In genomic region chr10:6380478-6380877, GRCh38 we compare ENCODE assay signal across 7 cellular contexts.
DNase-seq lines count a peak whose midpoint lies in the region; ATAC-seq, FAIRE-seq and TF ChIP-seq lines count a peak whose summit lies in the region.
"Not testable (repeated sequence)": the region's sequence is repeated elsewhere in the genome, so short reads cannot be mapped to it uniquely, and the experiment has no call there.

No MANE protein-coding gene starts in this region.

- peaks cover 44% of the 10 kb centered on the region for H3K9me3 ChIP-seq in A549
- peaks cover 41 to 48% (median 42%) of the 10 kb centered on the region in 11 experiments for H3K9me3 ChIP-seq in BLaER1 treated with 17β-estradiol and CSF1 and Interleukin-3, amounts not matched to agents 10 nM and 100 nM (replicated peaks in 1 of 11)
- H3K9me3 ChIP-seq in endodermal cell (ENCODE audit: control insufficient read depth, low read length), result peaks cover 61% of the 10 kb centered on the region
- not testable (repeated sequence) for H3K9me3 ChIP-seq in esophagus muscularis mucosa, neutrophil

- POLR2A ChIA-PET in A549 (lab: Yijun Ruan, JAX); activated CD4-positive, alpha-beta T cell treated with anti-CD3 and anti-CD28 coated beads, Interleukin-2, amount 10 ng/mL, durations not matched to agents 7 days and 5 days (lab: Charles Lee): not testable (repeated sequence)

- H3K4me3 Mint-ChIP-seq in activated CD4-positive, alpha-beta T cell treated with anti-CD3 and anti-CD28 coated beads, Interleukin-2, amount 10 ng/mL, durations not matched to agents 7 days and 5 days; activated naive CD8-positive, alpha-beta T cell; endodermal cell: not testable (repeated sequence)

- not testable (repeated sequence) for TF ChIP-seq CTCF in A549 (IDR thresholded peaks at IDR 0.05); endodermal cell (conservative IDR thresholded peaks at IDR 0.05); esophagus muscularis mucosa (IDR thresholded peaks at IDR 0.05); neutrophil (IDR thresholded peaks at IDR 0.05)

- TF ChIP-seq EP300 in A549 (IDR thresholded peaks at IDR 0.05); esophagus muscularis mucosa (IDR thresholded peaks at IDR 0.05): not testable (repeated sequence)

- not testable (repeated sequence) for TF ChIP-seq RAD21 in A549 (conservative IDR thresholded peaks at IDR 0.05 in 1 of 2, IDR thresholded peaks at IDR 0.05 in 1 of 2)

- H3K9ac ChIP-seq in BLaER1 treated with 17β-estradiol and CSF1 and Interleukin-3, amounts not matched to agents 10 nM and 100 nM; endodermal cell (ENCODE audit: extremely low read depth, low read length, poor library complexity, severe bottlenecking): not testable (repeated sequence)

- H3K36me3 ChIP-seq in BLaER1 treated with 17β-estradiol and CSF1 and Interleukin-3, amounts not matched to agents 10 nM and 100 nM, result peaks cover 5 to 30% (median 18%) of the 10 kb centered on the region in 11 experiments; a peak in 14 of 22 replicates
- not testable (repeated sequence) for H3K36me3 ChIP-seq in endodermal cell (ENCODE audit: control insufficient read depth, insufficient read depth, low read length); esophagus muscularis mucosa; neutrophil

- H3K27me3 Mint-ChIP-seq in activated CD4-positive, alpha-beta T cell treated with anti-CD3 and anti-CD28 coated beads, Interleukin-2, amount 10 ng/mL, durations not matched to agents 7 days and 5 days; activated naive CD8-positive, alpha-beta T cell; endodermal cell (ENCODE audit: insufficient read depth): not testable (repeated sequence)

- intact Hi-C loops in esophagus muscularis mucosa (cut with DNase I), result loop anchor here (10.0 kb wide), 1 partner anchor 146 kb away; no protein-coding TSS in a partner anchor

- not testable (repeated sequence) for H4K20me1 ChIP-seq in BLaER1 treated with 17β-estradiol and CSF1 and Interleukin-3, amounts not matched to agents 10 nM and 100 nM

- peaks cover 60% of the 10 kb centered on the region for H3K36me3 Mint-ChIP-seq in activated CD4-positive, alpha-beta T cell treated with anti-CD3 and anti-CD28 coated beads, Interleukin-2, amount 10 ng/mL, durations not matched to agents 7 days and 5 days (ENCODE audit: low read depth)
- H3K36me3 Mint-ChIP-seq in activated naive CD8-positive, alpha-beta T cell, result peaks cover 21% of the 10 kb centered on the region
- H3K36me3 Mint-ChIP-seq in endodermal cell (ENCODE audit: low read depth), result peaks cover 16% of the 10 kb centered on the region

- ATAC-seq in A549, result not testable (repeated sequence)

- H3K4me2 ChIP-seq in A549, result not testable (repeated sequence)
- peak overlapping the region in 1 of 11 experiments; percentile 91; a peak in 1 of 22 replicates for H3K4me2 ChIP-seq in BLaER1 treated with 17β-estradiol and CSF1 and Interleukin-3, amounts not matched to agents 10 nM and 100 nM

- H3K27ac ChIP-seq in A549; BLaER1 treated with 17β-estradiol and CSF1 and Interleukin-3, amounts not matched to agents 10 nM and 100 nM; endodermal cell (ENCODE audit: low read depth, low read length); esophagus muscularis mucosa (replicated peaks in 1 of 4): not testable (repeated sequence)
- H3K27ac ChIP-seq in neutrophil, result peak overlapping the region; percentile 84

- DNase-seq in A549 (ENCODE audit: low read depth in 1 of 2, low spot score in 1 of 2); activated CD4-positive, alpha-beta T cell treated with anti-CD3 and anti-CD28 coated beads, Interleukin-2, amount 10 ng/mL, durations not matched to agents 7 days and 5 days; endodermal cell: not testable (repeated sequence)
- DNase-seq in esophagus muscularis mucosa (ENCODE audit: extremely low spot score), result peak; percentile 10

- H3K4me1 Mint-ChIP-seq in activated CD4-positive, alpha-beta T cell treated with anti-CD3 and anti-CD28 coated beads, Interleukin-2, amount 10 ng/mL, durations not matched to agents 7 days and 5 days, result peaks cover 33% of the 10 kb centered on the region
- peaks cover 29% of the 10 kb centered on the region for H3K4me1 Mint-ChIP-seq in activated naive CD8-positive, alpha-beta T cell (ENCODE audit: low read depth)
- H3K4me1 Mint-ChIP-seq in endodermal cell, result not testable (repeated sequence)

- peaks cover 45% of the 10 kb centered on the region for H3K9me3 Mint-ChIP-seq in activated CD4-positive, alpha-beta T cell treated with anti-CD3 and anti-CD28 coated beads, Interleukin-2, amount 10 ng/mL, durations not matched to agents 7 days and 5 days
- H3K9me3 Mint-ChIP-seq in activated naive CD8-positive, alpha-beta T cell (ENCODE audit: low read depth), result not testable (repeated sequence)
- peaks cover 69% of the 10 kb centered on the region for H3K9me3 Mint-ChIP-seq in endodermal cell

- H3K4me1 ChIP-seq in A549, result peaks cover 10% of the 10 kb centered on the region; the same call in 2 of the 3 replicates
- H3K4me1 ChIP-seq in BLaER1 treated with 17β-estradiol and CSF1 and Interleukin-3, amounts not matched to agents 10 nM and 100 nM, result peaks cover 38 to 52% (median 45%) of the 10 kb centered on the region in 10 experiments
- not testable (repeated sequence) for H3K4me1 ChIP-seq in endodermal cell (ENCODE audit: control insufficient read depth, insufficient read depth, low read length)
- peaks cover 14 to 28% (median 24%) of the 10 kb centered on the region in 4 donors for H3K4me1 ChIP-seq in esophagus muscularis mucosa
- H3K4me1 ChIP-seq in neutrophil (ENCODE audit: control insufficient read depth in 1 of 2, insufficient read depth in 1 of 2, low read depth in 1 of 2, low read length in 1 of 2), result peaks cover 46 to 48% of the 10 kb centered on the region in 2 experiments

- CTCF ChIA-PET in A549 (lab: Yijun Ruan, JAX), result not testable (repeated sequence)
- CTCF ChIA-PET in activated CD4-positive, alpha-beta T cell treated with anti-CD3 and anti-CD28 coated beads, Interleukin-2, amount 10 ng/mL, durations not matched to agents 7 days and 5 days (lab: Charles Lee), result interaction anchor here (1.0 kb wide), 1 partner anchor 21 kb away, joined by 3 read pairs; no protein-coding TSS in a partner anchor

- not testable (repeated sequence) for TF ChIP-seq POLR2A in A549 (IDR thresholded peaks at IDR 0.05; ENCODE audit: low read length); esophagus muscularis mucosa (IDR thresholded peaks at IDR 0.05; ENCODE audit: low read depth)

- H3K27me3 ChIP-seq in BLaER1 treated with 17β-estradiol and CSF1 and Interleukin-3, amounts not matched to agents 10 nM and 100 nM; endodermal cell (ENCODE audit: control insufficient read depth, insufficient read depth, low read length, poor library complexity, severe bottlenecking); esophagus muscularis mucosa; neutrophil: not testable (repeated sequence)

- not testable (repeated sequence) for H3K4me3 ChIP-seq in A549; esophagus muscularis mucosa; neutrophil (ENCODE audit: low read depth in 1 of 2, low read length in 1 of 2)
- peak overlapping the region in 9 of 10 experiments; percentile 9 to 43 (median 30); a peak in 13 of 20 replicates for H3K4me3 ChIP-seq in BLaER1 treated with 17β-estradiol and CSF1 and Interleukin-3, amounts not matched to agents 10 nM and 100 nM
- peak overlapping the region; percentile 78 for H3K4me3 ChIP-seq in endodermal cell (ENCODE audit: low read length)

- WGBS in A549 (ENCODE audit: missing lambda C conversion rate), result 71% methylated on average over 5 of the region's 5 CpGs
- WGBS in endodermal cell (ENCODE audit: insufficient coverage in 1 of 2, insufficient read length in 1 of 2), 2 experiments, result 92% methylated on average over 5 of the region's 5 CpGs; no CpG with 5 or more reads in 1 of the 2 experiments
- 93% methylated on average over 5 of the region's 5 CpGs for WGBS in esophagus muscularis mucosa

- not testable (repeated sequence) for FAIRE-seq in A549 (lab: Jason Lieb, UNC)

- H3K27ac Mint-ChIP-seq in activated CD4-positive, alpha-beta T cell treated with anti-CD3 and anti-CD28 coated beads, Interleukin-2, amount 10 ng/mL, durations not matched to agents 7 days and 5 days, result peak overlapping the region; percentile 32
- peak overlapping the region; percentile 64 for H3K27ac Mint-ChIP-seq in activated naive CD8-positive, alpha-beta T cell
- not testable (repeated sequence) for H3K27ac Mint-ChIP-seq in endodermal cell

TF ChIP-seq in A549, 52 proteins besides CTCF, POLR2A, EP300 and RAD21:
- TF ChIP-seq ZFP36 (IDR thresholded peaks at IDR 0.05; ENCODE audit: borderline replicate concordance, partially characterized antibody), result peak; percentile 94
